Comparison of ENCODE assay signal across 9 cellular contexts in genomic region chr11:67427364-67427859, GRCh38. TPM values are rescaled to one million over a fixed set of nuclear protein-coding genes. Genes with fewer than 3 reads are reported as not detected.
A peak's percentile ranks its signal among the peaks of the same experiment; 100 is the strongest.
DNase-seq lines count a peak whose midpoint lies in the region; ATAC-seq, FAIRE-seq and TF ChIP-seq lines count a peak whose summit lies in the region.
"Not testable (repeated sequence)": the region's sequence is repeated elsewhere in the genome, so short reads cannot be mapped to it uniquely, and the experiment has no call there.
"Had no signal": no experiment of that assay in that cellular context is flagged by ENCODE, and none has a peak within 500 bp of the region (broad histone marks: within the 10 kb centered on the region; RNA-seq: fewer than 3 reads in every experiment).

No MANE protein-coding gene starts in this region.

- WGBS in endodermal cell (ENCODE audit: insufficient coverage in 1 of 2, insufficient read length in 1 of 2), 2 experiments = 92 to 95% methylated on average over 17 to 19 of the region's 19 CpGs

- intact Hi-C loops in kidney (cut with DNase I) = not testable (repeated sequence)

- not testable (repeated sequence) for H3K4me1 Mint-ChIP-seq in HFFc6 (ENCODE audit: low read depth); endodermal cell
- H3K4me1 Mint-ChIP-seq in neural crest cell = peaks cover 15% of the 10 kb centered on the region

- not testable (repeated sequence) for H3K27me3 ChIP-seq in SU-DHL-6 (ENCODE audit: low read length); adipocyte (replicated peaks; ENCODE audit: control insufficient read depth, insufficient read depth, low read length); endodermal cell (ENCODE audit: control insufficient read depth, insufficient read depth, low read length, poor library complexity, severe bottlenecking)

- H2AFZ ChIP-seq in SU-DHL-6 (ENCODE audit: low read depth, low read length, severe bottlenecking) = peak overlapping the region; percentile 72

- peak overlapping the region; percentile 98 for H3K4me3 ChIP-seq in AG10803 (ENCODE audit: low read length)
- peak overlapping the region; percentile 92 for H3K4me3 ChIP-seq in SU-DHL-6 (ENCODE audit: insufficient read depth, low read length, poor library complexity, severe bottlenecking)
- peak overlapping the region; percentile 100 for H3K4me3 ChIP-seq in adipocyte (ENCODE audit: low read length)
- peak overlapping the region; percentile 99 for H3K4me3 ChIP-seq in endodermal cell (ENCODE audit: low read length)
- peak overlapping the region; percentile 97 to 98 for H3K4me3 ChIP-seq in kidney (ENCODE audit: low read length in 2 of 2)

- not testable (repeated sequence) for H3K9me3 Mint-ChIP-seq in HFFc6, endodermal cell, neural crest cell

- H3K4me3 Mint-ChIP-seq in HFFc6 (peak overlapping the region; percentile 96), endodermal cell (peak overlapping the region; percentile 83), neural crest cell (peak overlapping the region; percentile 89)

- not testable (repeated sequence) for H3K27ac Mint-ChIP-seq in HFFc6
- H3K27ac Mint-ChIP-seq in endodermal cell (peak overlapping the region; percentile 72), neural crest cell (ENCODE audit: unreplicated experiment) (peak overlapping the region; percentile 45)

- not testable (repeated sequence) for H3K36me3 Mint-ChIP-seq in HFFc6 (ENCODE audit: low read depth); neural crest cell (ENCODE audit: low read depth)
- H3K36me3 Mint-ChIP-seq in endodermal cell (ENCODE audit: low read depth) = peaks cover 12% of the 10 kb centered on the region

- H4K20me1 ChIP-seq in SU-DHL-6 (ENCODE audit: low read depth, low read length) = not testable (repeated sequence)

- not testable (repeated sequence) for H3K9me2 ChIP-seq in SU-DHL-6 (replicated peaks; ENCODE audit: insufficient read depth, low read length)

- H3K27ac ChIP-seq in SU-DHL-6 (ENCODE audit: low read depth, low read length) (peak overlapping the region; percentile 46), kidney (ENCODE audit: low read depth in 2 of 2, low read length in 2 of 2) (peak overlapping the region in 1 of 2 donors; percentile 64)
- H3K27ac ChIP-seq in endodermal cell (ENCODE audit: low read depth, low read length) = not testable (repeated sequence)

- FAIRE-seq in kidney (lab: Jason Lieb, UNC) = not testable (repeated sequence)

- not testable (repeated sequence) for H3K4me1 ChIP-seq in adipocyte (ENCODE audit: control insufficient read depth, insufficient read depth, low read length); endodermal cell (ENCODE audit: control insufficient read depth, insufficient read depth, low read length); kidney (ENCODE audit: control insufficient read depth in 1 of 2, insufficient read depth in 1 of 2, low read depth in 1 of 2, low read length in 2 of 2)

- not testable (repeated sequence) for TF ChIP-seq CTCF in AG10803 (conservative IDR thresholded peaks at IDR 0.05; ENCODE audit: low read length); HFFc6 (IDR thresholded peaks at IDR 0.05); SU-DHL-6 (IDR thresholded peaks at IDR 0.05; ENCODE audit: insufficient read depth, low read length, poor library complexity, severe bottlenecking); endodermal cell (conservative IDR thresholded peaks at IDR 0.05); kidney (IDR thresholded peaks at IDR 0.05; ENCODE audit: borderline replicate concordance, extremely low read depth, insufficient read depth); neural crest cell (conservative IDR thresholded peaks at IDR 0.05)

- H3K9ac ChIP-seq in SU-DHL-6 (ENCODE audit: low read length) = peak overlapping the region; percentile 92
- peak overlapping the region; percentile 99 for H3K9ac ChIP-seq in adipocyte (ENCODE audit: low read length)
- not testable (repeated sequence) for H3K9ac ChIP-seq in endodermal cell (ENCODE audit: extremely low read depth, low read length, poor library complexity, severe bottlenecking)
- H3K9ac ChIP-seq in kidney (ENCODE audit: low read length in 2 of 2) = peak overlapping the region; percentile 20 to 92

- not testable (repeated sequence) for H3K36me3 ChIP-seq in SU-DHL-6 (ENCODE audit: low read length); kidney (ENCODE audit: control insufficient read depth in 1 of 2, insufficient read depth in 2 of 2, low read length in 2 of 2)
- H3K36me3 ChIP-seq in adipocyte (ENCODE audit: control insufficient read depth, insufficient read depth, low read length, severe bottlenecking) (peaks cover 14% of the 10 kb centered on the region), endodermal cell (ENCODE audit: control insufficient read depth, insufficient read depth, low read length) (peaks cover 21% of the 10 kb centered on the region)

- H3F3A ChIP-seq in SU-DHL-6 (ENCODE audit: insufficient read depth) = not testable (repeated sequence)

- not testable (repeated sequence) for DNase-seq in AG10803 (ENCODE audit: low read depth); HFFc6; adipocyte (ENCODE audit: low read depth); endodermal cell; kidney; neural crest cell (ENCODE audit: low read depth, low spot score)
- peak; percentile 37 for DNase-seq in stimulated activated naive CD8-positive, alpha-beta T cell treated with anti-CD3 and anti-CD28 coated beads, Interleukin-15, Interleukin-2, amounts not matched to agents 100 U/mL and 50 U/mL, for 24 hours

- H3K79me2 ChIP-seq in SU-DHL-6 (ENCODE audit: insufficient read depth, low read length) = peaks cover 13% of the 10 kb centered on the region

- peak overlapping the region; percentile 90 for H3K4me2 ChIP-seq in SU-DHL-6 (ENCODE audit: low read depth, low read length, poor library complexity, severe bottlenecking)

- not testable (repeated sequence) for H3K27me3 Mint-ChIP-seq in HFFc6 (ENCODE audit: insufficient read depth); endodermal cell (ENCODE audit: insufficient read depth); neural crest cell (ENCODE audit: low read depth)

- ATAC-seq in stimulated activated naive CD8-positive, alpha-beta T cell treated with anti-CD3 and anti-CD28 coated beads, Interleukin-15, Interleukin-2, amounts not matched to agents 100 U/mL and 50 U/mL, for 24 hours = not testable (repeated sequence)

- H3K9me3 ChIP-seq in SU-DHL-6 (ENCODE audit: insufficient read depth, low read length); adipocyte (ENCODE audit: control insufficient read depth, low read length); endodermal cell (ENCODE audit: control insufficient read depth, low read length); kidney (ENCODE audit: control insufficient read depth in 1 of 2, low read length in 2 of 2): not testable (repeated sequence)

RNA-seq across cellular contexts. Expression of gene RPS6KB2, which starts 0.9 kb away (rescaled TPM):
- 10 to 100 TPM; 51.5 to 58.4 (median 55.8) TPM for total RNA-seq in HFFc6 (2021; fragmentation: NEBNext Ultra II Directional; extraction: Animal tissue kit (Norgen Biotek cat#: 25700))
- total RNA-seq in endodermal cell = 10 to 100 TPM; 47.0 to 51.8 TPM
- polyA plus RNA-seq in endodermal cell (2013, experiment 1 of 2) = 42.6 TPM
- polyA plus RNA-seq in endodermal cell (2013, experiment 2 of 2) = 37.0 TPM
- total RNA-seq in kidney = 41.3 TPM
- 45.4 TPM for polyA plus RNA-seq in kidney (ENCODE audit: insufficient read depth, low read depth, low replicate concordance)
- 48.4 and 55.0 TPM in 2 replicates for total RNA-seq in neural crest cell

RNA-seq across cellular contexts. Expression of gene PTPRCAP, which starts 10.1 kb away (rescaled TPM):
- under 1 TPM in 3 of 6 experiments, not detected in 3; 0.35 to 0.50 (median 0.40) TPM for total RNA-seq in HFFc6 (2021; fragmentation: NEBNext Ultra II Directional; extraction: Animal tissue kit (Norgen Biotek cat#: 25700))
- 1 to 10 TPM in 1 of 2 donors, not detected in 1; 2.1 TPM for total RNA-seq in endodermal cell
- 0.71 TPM for polyA plus RNA-seq in endodermal cell (2013, experiment 1 of 2)
- polyA plus RNA-seq in endodermal cell (2013, experiment 2 of 2) = 0.21 TPM
- 20.3 TPM for total RNA-seq in kidney
- 4.7 TPM for polyA plus RNA-seq in kidney (ENCODE audit: insufficient read depth, low read depth, low replicate concordance)
- 0.84 and 1.6 TPM in 2 replicates for total RNA-seq in neural crest cell

RNA-seq across cellular contexts. Expression of gene CARNS1, which starts 11.9 kb away (rescaled TPM):
- under 1 TPM in 5 of 6 experiments, not detected in 1; 0.05 to 0.14 (median 0.06) TPM for total RNA-seq in HFFc6 (2021; fragmentation: NEBNext Ultra II Directional; extraction: Animal tissue kit (Norgen Biotek cat#: 25700))
- 1 to 10 TPM; 1.6 to 2.2 TPM for total RNA-seq in endodermal cell
- 0.25 TPM for polyA plus RNA-seq in endodermal cell (2013, experiment 1 of 2)
- polyA plus RNA-seq in endodermal cell (2013, experiment 2 of 2) = 0.17 TPM
- 1.7 TPM for total RNA-seq in kidney
- 0.80 TPM for polyA plus RNA-seq in kidney (ENCODE audit: insufficient read depth, low read depth, low replicate concordance)
- total RNA-seq in neural crest cell = 0.07 and 0.12 TPM in 2 replicates

RNA-seq across cellular contexts. Expression of gene CORO1B, which starts 15.9 kb away (rescaled TPM):
- 100 to 1,000 TPM in 5 of 6 experiments, 10 to 100 TPM in 1; 98.8 to 127 (median 108) TPM for total RNA-seq in HFFc6 (2021; fragmentation: NEBNext Ultra II Directional; extraction: Animal tissue kit (Norgen Biotek cat#: 25700))
- total RNA-seq in endodermal cell (100 to 1,000 TPM; 112 to 131 TPM), kidney (121 TPM), neural crest cell (79.0 and 89.5 TPM in 2 replicates)
- polyA plus RNA-seq in endodermal cell (2013, experiment 1 of 2) = 69.5 TPM
- 67.8 TPM for polyA plus RNA-seq in endodermal cell (2013, experiment 2 of 2)
- polyA plus RNA-seq in kidney (ENCODE audit: insufficient read depth, low read depth, low replicate concordance) = 67.2 TPM

RNA-seq across cellular contexts. Expression of gene TBC1D10C, which starts 23.5 kb away (rescaled TPM):
- not detected for total RNA-seq in HFFc6 (2021; fragmentation: NEBNext Ultra II Directional; extraction: Animal tissue kit (Norgen Biotek cat#: 25700))
- total RNA-seq in endodermal cell (under 1 TPM in 1 of 2 donors, not detected in 1; 0.20 TPM), kidney (13.9 TPM), neural crest cell (0.66 and 1.8 TPM in 2 replicates)
- polyA plus RNA-seq in endodermal cell (2013, experiment 1 of 2) = 0.89 TPM
- 0.91 TPM for polyA plus RNA-seq in endodermal cell (2013, experiment 2 of 2)
- 1.7 TPM for polyA plus RNA-seq in kidney (ENCODE audit: insufficient read depth, low read depth, low replicate concordance)
- total RNA-seq: lung microvascular endothelial cell had no signal
